ENCODE assay signal across 16 cellular contexts in the genomic region with DNA sequence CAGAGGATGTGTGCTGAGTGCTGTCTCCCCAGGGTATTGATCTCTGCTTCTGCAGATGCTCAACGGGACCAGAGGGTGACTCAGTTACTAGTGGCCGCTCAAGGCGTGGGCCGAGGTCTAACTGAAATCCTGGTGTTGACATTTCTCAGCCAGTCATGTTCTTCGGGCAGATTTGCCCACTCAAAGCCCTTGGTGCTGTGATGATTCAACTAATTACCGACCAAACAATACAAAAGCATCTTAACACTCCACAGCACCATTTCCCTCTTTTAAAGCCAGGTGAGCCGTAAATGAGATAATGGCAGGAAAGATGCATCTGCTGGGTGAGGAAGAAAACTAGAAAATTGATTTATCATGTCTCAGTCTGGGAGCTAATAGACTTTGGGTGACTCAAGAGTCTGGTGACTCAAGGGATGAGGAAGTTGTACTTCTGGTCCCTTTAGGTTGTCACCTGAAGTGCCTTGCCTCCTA. TPM values are rescaled to one million over a fixed set of nuclear protein-coding genes. Genes with fewer than 3 reads are reported as not detected.
DNase-seq lines count a peak whose midpoint lies in the region; ATAC-seq lines count a peak whose summit lies in the region.
"Had no signal": no experiment of that assay in that cellular context is flagged by ENCODE, and none has a peak within 500 bp of the region (broad histone marks: within the 10 kb centered on the region; RNA-seq: fewer than 3 reads in every experiment).

No MANE protein-coding gene starts in this region.

- H3K27me3 Mint-ChIP-seq in effector memory CD8-positive, alpha-beta T cell, result peaks cover 27 to 46% of the 10 kb centered on the region in 2 donors

- ATAC-seq in effector memory CD8-positive, alpha-beta T cell (replicated peaks), result no peak
- ATAC-seq: activated naive CD4-positive, alpha-beta T cell treated with anti-CD3 and anti-CD28 coated beads, Interleukin-2, amount 50 U/mL, for 72 hours had no signal

- DNase-seq in NCI-H1105 treated with DMSO at 0.1 percent for 48 hours (lab: John Stamatoyannopoulos, UW) (peak; percentile 26), NCI-H1105 (lab: John Stamatoyannopoulos, UW) (no peak), NCI-H1436 treated with DMSO at 0.1 percent for 48 hours (lab: John Stamatoyannopoulos, UW) (peak; percentile 85), RPMI7951 (ENCODE audit: low read depth) (peak; percentile 84), skeletal muscle cell (ENCODE audit: low read depth) (peak; percentile 60), NCI-H526 (lab: John Stamatoyannopoulos, UW) (no peak), KG1 (lab: John Stamatoyannopoulos, UW) (no peak)
- no peak for DNase-seq in effector memory CD8-positive, alpha-beta T cell
- DNase-seq: 8988T; activated CD4-positive, CD25-positive, alpha-beta regulatory T cell treated with anti-CD3 and anti-CD28 coated beads, Interleukin-2, amount 50 U/mL, for 72 hours; central memory CD4-positive, alpha-beta T cell; NCI-H1092 had no signal

- H3K9me3 Mint-ChIP-seq in effector memory CD8-positive, alpha-beta T cell, result no peaks in the 10 kb centered on the region
- H3K9me3 Mint-ChIP-seq: activated naive CD4-positive, alpha-beta T cell treated with anti-CD3 and anti-CD28 coated beads, Interleukin-2, amount 50 U/mL, for 72 hours had no signal

- H3K4me1 Mint-ChIP-seq in effector memory CD8-positive, alpha-beta T cell (ENCODE audit: low read depth in 2 of 2), result no peaks in the 10 kb centered on the region

- H3K4me3 ChIP-seq in skeletal muscle cell (ENCODE audit: low read depth, low read length), result no peak overlapping the region
- H3K4me3 ChIP-seq: HAP-1 had no signal

- H3K4me3 Mint-ChIP-seq in effector memory CD8-positive, alpha-beta T cell, result no peak overlapping the region

- no peaks in the 10 kb centered on the region for H3K36me3 Mint-ChIP-seq in effector memory CD8-positive, alpha-beta T cell (ENCODE audit: insufficient read depth)
- H3K36me3 Mint-ChIP-seq: activated naive CD4-positive, alpha-beta T cell treated with anti-CD3 and anti-CD28 coated beads, Interleukin-2, amount 50 U/mL, for 72 hours had no signal

- H3K27ac Mint-ChIP-seq in effector memory CD8-positive, alpha-beta T cell, result no peak overlapping the region
- H3K27ac Mint-ChIP-seq: activated naive CD4-positive, alpha-beta T cell treated with anti-CD3 and anti-CD28 coated beads, Interleukin-2, amount 50 U/mL, for 72 hours had no signal

RNA-seq across cellular contexts. Expression of a gene that starts 32.7 kb away (rescaled TPM):
- not detected in 2 replicates for total RNA-seq in RPMI7951 (2014; rRNA removed; shearing (Covaris generic))
- total RNA-seq: activated naive CD4-positive, alpha-beta T cell treated with anti-CD3 and anti-CD28 coated beads, Interleukin-2, amount 50 U/mL, for 72 hours; osteocyte; subcutaneous adipose tissue had no signal

RNA-seq across cellular contexts. Expression of a gene that starts 46.7 kb away (rescaled TPM):
- 121 and 159 TPM in 2 replicates for total RNA-seq in RPMI7951 (2014; rRNA removed; shearing (Covaris generic))
- total RNA-seq: activated naive CD4-positive, alpha-beta T cell treated with anti-CD3 and anti-CD28 coated beads, Interleukin-2, amount 50 U/mL, for 72 hours had no signal

RNA-seq across cellular contexts. Expression of a gene that starts 56.8 kb away (rescaled TPM):
- 3.6 and 4.5 TPM in 2 replicates for total RNA-seq in RPMI7951 (2014; rRNA removed; shearing (Covaris generic))

Comparison
In these comparisons a context has a peak if more than half of its experiments do, and no peak if none do; other contexts are left out.
1. DNase-seq: peak in NCI-H1105 treated with DMSO at 0.1 percent for 48 hours (single experiment), NCI-H1436 treated with DMSO at 0.1 percent for 48 hours (single experiment), RPMI7951 (single experiment) and skeletal muscle cell (single experiment); none in NCI-H1105 (single experiment), effector memory CD8-positive, alpha-beta T cell (0 of 3), NCI-H526 (0 of 2) and KG1 (single experiment).